ENCODE assay signal across 20 cellular contexts in the genomic region with DNA sequence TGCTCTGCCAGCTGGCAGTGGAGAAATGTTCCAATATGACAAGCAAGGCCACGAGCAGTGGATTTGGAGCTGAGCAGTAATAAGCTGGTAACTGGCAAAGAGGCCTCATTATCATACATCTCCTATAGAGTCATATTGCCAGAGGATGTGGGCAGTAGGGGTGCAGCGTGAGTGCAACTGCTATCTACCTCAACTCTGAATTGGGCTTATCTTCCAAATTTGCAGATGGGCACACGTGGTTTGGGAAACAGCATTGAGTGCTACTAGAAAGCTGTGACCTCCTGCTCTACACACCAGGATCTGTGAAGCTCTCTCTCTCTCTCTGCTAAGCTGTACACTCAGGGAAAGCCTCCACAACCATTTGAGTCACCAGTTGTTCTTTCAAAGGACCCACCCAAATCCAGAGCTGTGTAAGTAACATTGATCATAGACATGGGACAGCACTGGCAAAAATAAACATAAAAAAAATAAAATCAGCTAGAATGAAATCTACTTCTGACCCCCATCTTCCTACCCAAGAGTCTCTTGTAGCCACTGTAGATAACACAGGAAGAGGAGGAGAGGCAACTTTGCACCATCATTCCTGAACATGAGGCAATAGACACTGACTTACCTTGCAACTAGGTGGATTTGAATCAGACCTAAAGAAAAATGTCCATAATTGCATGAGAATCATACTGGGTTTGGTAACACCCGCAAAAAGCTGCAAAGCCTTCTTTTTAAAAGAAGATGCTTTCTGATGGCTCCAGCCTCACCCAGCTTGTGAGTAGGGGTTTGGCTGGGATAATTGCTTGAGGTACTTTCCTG.
DNase-seq lines count a peak whose midpoint lies in the region; ATAC-seq and TF ChIP-seq lines count a peak whose summit lies in the region.
"Had no signal": no experiment of that assay in that cellular context is flagged by ENCODE, and none has a peak within 500 bp of the region (broad histone marks: within the 10 kb centered on the region; RNA-seq: fewer than 3 reads in every experiment).

No MANE protein-coding gene starts in this region.

- H3K9me3 Mint-ChIP-seq in activated CD8-positive, alpha-beta T cell treated with anti-CD3 and anti-CD28 coated beads, Interleukin-2, amount 10 ng/mL, durations not matched to agents 7 days and 5 days (ENCODE audit: insufficient read depth), result no peaks in the 10 kb centered on the region
- H3K9me3 Mint-ChIP-seq in stimulated activated effector memory CD8-positive, alpha-beta T cell treated with anti-CD3 and anti-CD28 coated beads, Interleukin-12 subunit alpha, Interleukin-12 subunit beta, amount 100 ng/mL, for 72 hours, result no peaks in the 10 kb centered on the region
- H3K9me3 Mint-ChIP-seq: CD4-positive, CD25-positive, alpha-beta regulatory T cell; dendritic cell treated with granulocyte-macrophage colony-stimulating factor and Interleukin-4, amounts not matched to agents 40 ng/mL and 50 ng/mL, for 4 days had no signal

- POLR2A ChIA-PET in activated CD8-positive, alpha-beta T cell treated with anti-CD3 and anti-CD28 coated beads, Interleukin-2, amount 10 ng/mL, durations not matched to agents 7 days and 5 days (lab: Charles Lee), result no interaction called here

- no peaks in the 10 kb centered on the region for H3K36me3 Mint-ChIP-seq in activated CD8-positive, alpha-beta T cell treated with anti-CD3 and anti-CD28 coated beads, Interleukin-2, amount 10 ng/mL, durations not matched to agents 7 days and 5 days (ENCODE audit: low read depth)
- no peaks in the 10 kb centered on the region for H3K36me3 Mint-ChIP-seq in stimulated activated effector memory CD8-positive, alpha-beta T cell treated with anti-CD3 and anti-CD28 coated beads, Interleukin-12 subunit alpha, Interleukin-12 subunit beta, amount 100 ng/mL, for 72 hours
- H3K36me3 Mint-ChIP-seq: CD4-positive, CD25-positive, alpha-beta regulatory T cell had no signal

- no peak overlapping the region for H3K4me3 ChIP-seq in gastroesophageal sphincter
- H3K4me3 ChIP-seq: ascending aorta had no signal

- no peak for TF ChIP-seq EP300 in gastroesophageal sphincter (IDR thresholded peaks at IDR 0.05)

- peak; percentile 33 for ATAC-seq in activated CD8-positive, alpha-beta T cell treated with anti-CD3 and anti-CD28 coated beads, Interleukin-2, amount 10 ng/mL, durations not matched to agents 7 days and 5 days
- no peak for ATAC-seq in gastroesophageal sphincter
- ATAC-seq in stimulated activated effector memory CD8-positive, alpha-beta T cell treated with anti-CD3 and anti-CD28 coated beads, Interleukin-12 subunit alpha, Interleukin-12 subunit beta, amount 100 ng/mL, for 72 hours, result peak; percentile 78
- no peak for ATAC-seq in HG03354 (IDR thresholded peaks at IDR 0.05; ENCODE audit: poor library complexity, severe bottlenecking, unreplicated experiment)
- ATAC-seq in HG03520 (IDR thresholded peaks at IDR 0.05; ENCODE audit: unreplicated experiment), result no peak

- peaks cover 26% of the 10 kb centered on the region for H3K4me1 Mint-ChIP-seq in activated CD8-positive, alpha-beta T cell treated with anti-CD3 and anti-CD28 coated beads, Interleukin-2, amount 10 ng/mL, durations not matched to agents 7 days and 5 days (ENCODE audit: low read depth)
- H3K4me1 Mint-ChIP-seq in stimulated activated effector memory CD8-positive, alpha-beta T cell treated with anti-CD3 and anti-CD28 coated beads, Interleukin-12 subunit alpha, Interleukin-12 subunit beta, amount 100 ng/mL, for 72 hours, result peaks cover 19% of the 10 kb centered on the region

- DNase-seq in OCI-M1 (lab: John Stamatoyannopoulos, UW) (peak; percentile 44), amygdala (lab: John Stamatoyannopoulos, UW) (no peak)
- DNase-seq in activated CD8-positive, alpha-beta T cell treated with anti-CD3 and anti-CD28 coated beads, Interleukin-2, amount 10 ng/mL, durations not matched to agents 7 days and 5 days, result peak; percentile 31
- DNase-seq in stimulated activated effector memory CD8-positive, alpha-beta T cell treated with anti-CD3 and anti-CD28 coated beads, Interleukin-12 subunit alpha, Interleukin-12 subunit beta, amount 100 ng/mL, for 72 hours (ENCODE audit: low spot score in 2 of 2), result no peak
- DNase-seq: activated CD4-positive, alpha-beta T cell treated with anti-CD3 and anti-CD28 coated beads, Interleukin-2, amount 50 U/mL, for 4 hours; activated effector memory CD4-positive, alpha-beta T cell treated with Interleukin-2 at 50 U/mL for 16 hours; hippocampal formation; Karpas-422; left cardiac atrium; NCI-H1436 treated with DMSO at 0.1 percent for 48 hours; NCI-H226; SIG-M5; T1000 had no signal

- no peak overlapping the region for H3K4me3 Mint-ChIP-seq in activated CD8-positive, alpha-beta T cell treated with anti-CD3 and anti-CD28 coated beads, Interleukin-2, amount 10 ng/mL, durations not matched to agents 7 days and 5 days
- no peak overlapping the region for H3K4me3 Mint-ChIP-seq in stimulated activated effector memory CD8-positive, alpha-beta T cell treated with anti-CD3 and anti-CD28 coated beads, Interleukin-12 subunit alpha, Interleukin-12 subunit beta, amount 100 ng/mL, for 72 hours
- H3K4me3 Mint-ChIP-seq: dendritic cell treated with granulocyte-macrophage colony-stimulating factor and Interleukin-4, amounts not matched to agents 40 ng/mL and 50 ng/mL, for 4 days had no signal

- H3K27ac ChIP-seq in gastroesophageal sphincter, result peak overlapping the region in 3 of 4 donors; percentile 56 to 64 (median 58)
- H3K27ac ChIP-seq: ascending aorta had no signal

- CTCF ChIA-PET in activated CD8-positive, alpha-beta T cell treated with anti-CD3 and anti-CD28 coated beads, Interleukin-2, amount 10 ng/mL, durations not matched to agents 7 days and 5 days (lab: Charles Lee), result interaction anchor here (1.8 kb wide), 1 partner anchor 83 kb away, joined by 9 read pairs; a partner anchor contains a TSS

- H3K27ac Mint-ChIP-seq in activated CD8-positive, alpha-beta T cell treated with anti-CD3 and anti-CD28 coated beads, Interleukin-2, amount 10 ng/mL, durations not matched to agents 7 days and 5 days, result no peak overlapping the region
- no peak overlapping the region for H3K27ac Mint-ChIP-seq in stimulated activated effector memory CD8-positive, alpha-beta T cell treated with anti-CD3 and anti-CD28 coated beads, Interleukin-12 subunit alpha, Interleukin-12 subunit beta, amount 100 ng/mL, for 72 hours
- H3K27ac Mint-ChIP-seq: CD4-positive, CD25-positive, alpha-beta regulatory T cell; dendritic cell treated with granulocyte-macrophage colony-stimulating factor and Interleukin-4, amounts not matched to agents 40 ng/mL and 50 ng/mL, for 4 days; progenitor cell of endocrine pancreas had no signal

- no peaks in the 10 kb centered on the region for H3K36me3 ChIP-seq in gastroesophageal sphincter
- H3K36me3 ChIP-seq: ascending aorta had no signal

- H3K27me3 ChIP-seq in gastroesophageal sphincter, result no peaks in the 10 kb centered on the region
- H3K27me3 ChIP-seq: ascending aorta had no signal

- no peaks in the 10 kb centered on the region for H3K9me3 ChIP-seq in gastroesophageal sphincter
- H3K9me3 ChIP-seq: ascending aorta had no signal

- TF ChIP-seq CTCF in gastroesophageal sphincter (IDR thresholded peaks at IDR 0.05), result no peak

- TF ChIP-seq POLR2A in gastroesophageal sphincter (IDR thresholded peaks at IDR 0.05), result no peak

- H3K27me3 Mint-ChIP-seq in activated CD8-positive, alpha-beta T cell treated with anti-CD3 and anti-CD28 coated beads, Interleukin-2, amount 10 ng/mL, durations not matched to agents 7 days and 5 days (ENCODE audit: low read depth), result peaks cover 10% of the 10 kb centered on the region

- H3K4me1 ChIP-seq in gastroesophageal sphincter, result peaks cover 3 to 53% (median 28%) of the 10 kb centered on the region in 3 donors
- H3K4me1 ChIP-seq: ascending aorta had no signal

- WGBS in gastroesophageal sphincter (ENCODE audit: low coverage in 1 of 2), 2 donors, result 30% methylated on average over 2 of the region's 4 CpGs

Comparison
In these comparisons a context has a peak if more than half of its experiments do, and no peak if none do; other contexts are left out.
1. DNase-seq: peak in OCI-M1 (single experiment) and activated CD8-positive, alpha-beta T cell treated with anti-CD3 and anti-CD28 coated beads, Interleukin-2, amount 10 ng/mL, durations not matched to agents 7 days and 5 days (single experiment); none in stimulated activated effector memory CD8-positive, alpha-beta T cell treated with anti-CD3 and anti-CD28 coated beads, Interleukin-12 subunit alpha, Interleukin-12 subunit beta, amount 100 ng/mL, for 72 hours (0 of 2) and amygdala (0 of 56).
2. ATAC-seq: peak in activated CD8-positive, alpha-beta T cell treated with anti-CD3 and anti-CD28 coated beads, Interleukin-2, amount 10 ng/mL, durations not matched to agents 7 days and 5 days (single experiment) and stimulated activated effector memory CD8-positive, alpha-beta T cell treated with anti-CD3 and anti-CD28 coated beads, Interleukin-12 subunit alpha, Interleukin-12 subunit beta, amount 100 ng/mL, for 72 hours (single experiment); none in gastroesophageal sphincter (single experiment), HG03354 (single experiment) and HG03520 (single experiment).